In the genomic region with DNA sequence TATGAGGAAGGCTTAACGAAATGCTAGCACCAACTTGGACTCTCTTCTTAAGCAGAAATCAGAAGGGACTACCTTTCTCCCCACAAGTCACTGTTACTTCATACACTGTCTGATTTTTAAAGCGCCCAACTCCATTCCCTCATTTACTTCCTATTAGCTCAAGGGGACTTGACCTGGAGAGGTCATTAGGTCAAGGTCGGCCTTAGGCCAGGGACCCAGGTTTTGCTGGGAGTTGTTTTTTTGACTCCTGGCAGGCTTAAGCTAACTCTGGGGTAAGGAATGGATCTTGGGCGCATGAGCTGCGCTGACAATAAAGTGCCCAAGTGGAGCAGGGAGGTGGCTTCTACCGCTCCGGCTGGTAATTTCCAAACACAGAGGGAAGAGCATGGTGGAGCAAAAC, we compare ENCODE assay signal across 16 cellular contexts. TPM values are rescaled to one million over a fixed set of nuclear protein-coding genes. Genes with fewer than 3 reads are reported as not detected.
DNase-seq lines count a peak whose midpoint lies in the region; ATAC-seq, FAIRE-seq and TF ChIP-seq lines count a peak whose summit lies in the region.
"Had no signal": no experiment of that assay in that cellular context is flagged by ENCODE, and none has a peak within 500 bp of the region (broad histone marks: within the 10 kb centered on the region; RNA-seq: fewer than 3 reads in every experiment).

No MANE protein-coding gene starts in this region.

- H3K27me3 Mint-ChIP-seq in T-helper 17 cell (no peaks in the 10 kb centered on the region), endothelial cell (ENCODE audit: unreplicated experiment) (no peaks in the 10 kb centered on the region)

- H3K4me1 Mint-ChIP-seq in T-helper 17 cell (peaks cover 15% of the 10 kb centered on the region), endothelial cell (ENCODE audit: unreplicated experiment) (peaks cover 9% of the 10 kb centered on the region)
- H3K4me1 Mint-ChIP-seq: CD14-positive monocyte had no signal

- DNase-seq in activated naive CD4-positive, alpha-beta T cell treated with anti-CD3 and anti-CD28 coated beads, Interleukin-2, amount 50 U/mL, for 72 hours (ENCODE audit: low spot score in 2 of 2) = no peak
- no peak for DNase-seq in activated naive CD4-positive, alpha-beta T cell (lab: John Stamatoyannopoulos, UW)
- DNase-seq in GM12892 (ENCODE audit: insufficient read length) = no peak
- DNase-seq in T-helper 17 cell = no peak
- DNase-seq in endothelial cell (ENCODE audit: low spot score) = no peak
- no peak for DNase-seq in DMS153 (lab: John Stamatoyannopoulos, UW)
- no peak for DNase-seq in globus pallidus (ENCODE audit: low spot score)
- DNase-seq: CD8-positive, alpha-beta T cell; COR-L47; DND-41; GDM1; HFFc6 had no signal

- peak overlapping the region; percentile 51 to 58 for H3K27ac Mint-ChIP-seq in activated naive CD4-positive, alpha-beta T cell treated with anti-CD3 and anti-CD28 coated beads, Interleukin-2, amount 50 U/mL, for 72 hours
- peak overlapping the region; percentile 54 for H3K27ac Mint-ChIP-seq in T-helper 17 cell
- H3K27ac Mint-ChIP-seq in endothelial cell (ENCODE audit: unreplicated experiment) = no peak overlapping the region
- H3K27ac Mint-ChIP-seq: CD8-positive, alpha-beta T cell; HFFc6 had no signal

- peak; percentile 11; the same call in 1 of the 2 replicates for TF ChIP-seq POLR2A in GM12892 (IDR thresholded peaks at IDR 0.05; ENCODE audit: low read depth, low read length)

- no peaks in the 10 kb centered on the region for H3K9me3 ChIP-seq in T-helper 17 cell (ENCODE audit: control insufficient read depth, low read length, poor library complexity, severe bottlenecking)
- H3K9me3 ChIP-seq: A549 had no signal

- H3K36me3 Mint-ChIP-seq in activated naive CD4-positive, alpha-beta T cell treated with anti-CD3 and anti-CD28 coated beads, Interleukin-2, amount 50 U/mL, for 72 hours = peaks cover 41 to 60% of the 10 kb centered on the region in 2 donors
- H3K36me3 Mint-ChIP-seq in T-helper 17 cell (ENCODE audit: low read depth) = peaks cover 25% of the 10 kb centered on the region
- H3K36me3 Mint-ChIP-seq in endothelial cell (ENCODE audit: low read depth, unreplicated experiment) = peaks cover 64% of the 10 kb centered on the region

- no peaks in the 10 kb centered on the region for H3K9me3 Mint-ChIP-seq in activated naive CD4-positive, alpha-beta T cell treated with anti-CD3 and anti-CD28 coated beads, Interleukin-2, amount 50 U/mL, for 72 hours
- no peaks in the 10 kb centered on the region for H3K9me3 Mint-ChIP-seq in endothelial cell (ENCODE audit: unreplicated experiment)
- H3K9me3 Mint-ChIP-seq: CD14-positive monocyte; CD8-positive, alpha-beta T cell; HFFc6 had no signal

- TF ChIP-seq CTCF in endothelial cell (IDR thresholded peaks at IDR 0.05; ENCODE audit: unreplicated experiment) = no peak

- no peak overlapping the region for H3K4me3 Mint-ChIP-seq in T-helper 17 cell
- peak overlapping the region; percentile 29 for H3K4me3 Mint-ChIP-seq in endothelial cell (ENCODE audit: unreplicated experiment)
- H3K4me3 Mint-ChIP-seq: CD14-positive monocyte; CD8-positive, alpha-beta T cell; HFFc6 had no signal

- ATAC-seq in activated naive CD4-positive, alpha-beta T cell treated with anti-CD3 and anti-CD28 coated beads, Interleukin-2, amount 50 U/mL, for 72 hours = no peak
- no peak for ATAC-seq in T-helper 17 cell
- ATAC-seq: A549; CD8-positive, alpha-beta T cell had no signal

- FAIRE-seq in GM12892 (lab: Jason Lieb, UNC) = no peak
- FAIRE-seq: A549, D721Med, H1 had no signal

RNA-seq across cellular contexts. Expression of gene ADAR, which starts 16.8 kb away (rescaled TPM):
- 100 to 1,000 TPM; 189 to 332 TPM for total RNA-seq in activated naive CD4-positive, alpha-beta T cell treated with anti-CD3 and anti-CD28 coated beads, Interleukin-2, amount 50 U/mL, for 72 hours
- polyA plus RNA-seq in GM12892 (2012; ENCODE audit: missing spikeins) = 116 TPM
- total RNA-seq in T-helper 17 cell (100 to 1,000 TPM; 197 to 231 TPM), endothelial cell (ENCODE audit: unreplicated experiment) (156 TPM)

RNA-seq across cellular contexts. Expression of gene CHRNB2, which starts 23.6 kb away (rescaled TPM):
- total RNA-seq in activated naive CD4-positive, alpha-beta T cell treated with anti-CD3 and anti-CD28 coated beads, Interleukin-2, amount 50 U/mL, for 72 hours = under 1 TPM; 0.09 to 0.10 TPM
- polyA plus RNA-seq in GM12892 (2012; ENCODE audit: missing spikeins) = 0.76 TPM
- total RNA-seq in T-helper 17 cell (not detected), endothelial cell (ENCODE audit: unreplicated experiment) (0.44 TPM)
- total RNA-seq: CD8-positive, alpha-beta T cell had no signal
- polyA plus RNA-seq: CD14-positive monocyte had no signal

RNA-seq across cellular contexts. Expression of gene UBE2Q1, which starts 32.7 kb away (rescaled TPM):
- total RNA-seq in activated naive CD4-positive, alpha-beta T cell treated with anti-CD3 and anti-CD28 coated beads, Interleukin-2, amount 50 U/mL, for 72 hours = 100 to 1,000 TPM in 1 of 2 donors, 10 to 100 TPM in 1; 99.5 to 113 TPM
- 48.5 TPM for polyA plus RNA-seq in GM12892 (2012; ENCODE audit: missing spikeins)
- total RNA-seq in T-helper 17 cell (10 to 100 TPM; 80.3 to 82.4 TPM), endothelial cell (ENCODE audit: unreplicated experiment) (73.9 TPM)
